ENCODE assay signal across 19 cellular contexts in genomic region chr7:79702116-79702515, GRCh38.
DNase-seq lines count a peak whose midpoint lies in the region; ATAC-seq and TF ChIP-seq lines count a peak whose summit lies in the region.
"Had no signal": no experiment of that assay in that cellular context is flagged by ENCODE, and none has a peak within 500 bp of the region (broad histone marks: within the 10 kb centered on the region; RNA-seq: fewer than 3 reads in every experiment).

No MANE protein-coding gene starts in this region.

- no peaks in the 10 kb centered on the region for H3K4me1 Mint-ChIP-seq in WTC11

- H3K79me2 ChIP-seq in GM23248 (ENCODE audit: insufficient read depth), result no peaks in the 10 kb centered on the region

- H3K4me1 ChIP-seq in GM23248 (ENCODE audit: insufficient read depth) (no peaks in the 10 kb centered on the region), RWPE2 (ENCODE audit: insufficient read depth, poor library complexity, severe bottlenecking) (no peaks in the 10 kb centered on the region)

- H3K9me3 ChIP-seq in GM23248 (ENCODE audit: low read depth) (no peaks in the 10 kb centered on the region), RWPE2 (ENCODE audit: severe bottlenecking) (no peaks in the 10 kb centered on the region)
- H3K9me3 ChIP-seq: SK-N-SH had no signal

- H3F3A ChIP-seq in GM23248 (ENCODE audit: insufficient read depth), result 0 out of 2 replicates have a peak, but pooled peaks cover 5% of the 10 kb centered on the region

- no peak for TF ChIP-seq CTCF in AG09319 (IDR thresholded peaks at IDR 0.05; ENCODE audit: low read depth, low read length)
- TF ChIP-seq CTCF in RWPE2 (IDR thresholded peaks at IDR 0.05; ENCODE audit: poor library complexity, severe bottlenecking), result no peak
- no peak for TF ChIP-seq CTCF in foreskin fibroblast (IDR thresholded peaks at IDR 0.05; ENCODE audit: low read depth, low read length)
- no peak for TF ChIP-seq CTCF in WTC11 (IDR thresholded peaks at IDR 0.05)

- ATAC-seq in RWPE2 (ENCODE audit: low read depth), result peak; percentile 49; the same call in 1 of the 3 replicates
- no peak for ATAC-seq in GM18498 (IDR thresholded peaks at IDR 0.05; ENCODE audit: unreplicated experiment)
- ATAC-seq in WTC11, result no peak
- ATAC-seq: Panc1 had no signal

- H3K27ac ChIP-seq in GM23248, result no peak overlapping the region
- H3K27ac ChIP-seq in RWPE2 (ENCODE audit: poor library complexity, severe bottlenecking), result no peak overlapping the region
- H3K27ac ChIP-seq: C4-2B had no signal

- no peaks in the 10 kb centered on the region for H4K20me1 ChIP-seq in GM23248 (ENCODE audit: insufficient read depth)

- H3K36me3 ChIP-seq in GM23248 (ENCODE audit: low read depth) (no peaks in the 10 kb centered on the region), RWPE2 (ENCODE audit: low read depth) (no peaks in the 10 kb centered on the region)

- H3K27me3 ChIP-seq in GM23248 (replicated peaks; ENCODE audit: insufficient read depth), result no peaks in the 10 kb centered on the region
- H3K27me3 ChIP-seq in RWPE2 (ENCODE audit: insufficient read depth, poor library complexity, severe bottlenecking), result no peaks in the 10 kb centered on the region

- in situ Hi-C loops in GM23248 (cut with MboI), result no loop called here
- in situ Hi-C loops in KBM-7 (cut with MboI; ENCODE audit: low pct_unique_long_range_greater_than_20kb, low sequenced_read_pairs), result no loop called here

- POLR2A ChIA-PET in WTC11 (lab: Charles Lee), result no interaction called here

- DNase-seq in AG09319 (ENCODE audit: extremely low read depth, low read depth) (peak; percentile 5), GM23248 (peak; percentile 4), RWPE2 (ENCODE audit: low spot score) (no peak), foreskin fibroblast (peak; percentile 20 to 49), KBM-7 (no peak), NCI-H2081 treated with DMSO at 0.1 percent for 48 hours (lab: John Stamatoyannopoulos, UW) (no peak), WTC11 (ENCODE audit: low spot score) (no peak)
- DNase-seq: 8988T, COR-L47, DMS153, H7, NCI-H1436 treated with DMSO at 0.1 percent for 48 hours, NCI-H2081, NCI-H510A treated with DMSO at 0.1 percent for 48 hours, SHP77, SK-N-SH had no signal

- no peak overlapping the region for H2AFZ ChIP-seq in GM23248

- no peak overlapping the region for H3K4me3 ChIP-seq in GM23248
- no peak overlapping the region for H3K4me3 ChIP-seq in RWPE2 (ENCODE audit: severe bottlenecking)
- H3K4me3 ChIP-seq in foreskin fibroblast (ENCODE audit: low read depth in 1 of 2, low read length in 2 of 2), result no peak overlapping the region

- H3K4me3 Mint-ChIP-seq in WTC11, result no peak overlapping the region

- CTCF ChIA-PET in WTC11 (lab: Charles Lee), result no interaction called here

- 85 to 88% methylated on average over 1 of the region's 1 CpG for WGBS in GM23248 (ENCODE audit: low coverage in 1 of 2, low lambda C conversion rate in 2 of 2, missing lambda C conversion rate in 2 of 2), 2 experiments

- H3K4me2 ChIP-seq in GM23248 (ENCODE audit: unreplicated experiment), result no peak overlapping the region
- H3K4me2 ChIP-seq: SK-N-SH had no signal

- H3K27me3 Mint-ChIP-seq in WTC11 (ENCODE audit: low read depth), result no peaks in the 10 kb centered on the region

- no peaks in the 10 kb centered on the region for H3K36me3 Mint-ChIP-seq in WTC11

- peaks cover 7% of the 10 kb centered on the region; the same call in 1 of the 2 replicates for H3K9me3 Mint-ChIP-seq in WTC11

- H3K9ac ChIP-seq in GM23248, result no peak overlapping the region
- H3K9ac ChIP-seq: SK-N-SH had no signal

- no peak overlapping the region for H3K27ac Mint-ChIP-seq in WTC11

- H3K9me2 ChIP-seq in GM23248 (ENCODE audit: insufficient read depth), result no peaks in the 10 kb centered on the region
- H3K9me2 ChIP-seq: SK-N-SH had no signal

TF ChIP-seq in WTC11, 78 proteins besides CTCF, POLR2A, EP300 and RAD21:
- TF ChIP-seq ZNF263 (CRISPR knock-in tag; IDR thresholded peaks at IDR 0.05; ENCODE audit: low read depth) (no peak), ZNF671 (CRISPR knock-in tag; IDR thresholded peaks at IDR 0.05) (no peak), MXD4 (CRISPR knock-in tag; IDR thresholded peaks at IDR 0.05; ENCODE audit: borderline replicate concordance) (no peak), NR1H2 (CRISPR knock-in tag; IDR thresholded peaks at IDR 0.05) (no peak), SMAD3 (CRISPR knock-in tag; IDR thresholded peaks at IDR 0.05; ENCODE audit: borderline replicate concordance) (no peak)
TF ChIP-seq in WTC11: peak in this region for 0.

Comparison
In these comparisons a context has a peak if more than half of its experiments do, and no peak if none do; other contexts are left out.
1. DNase-seq: peak in AG09319 (single experiment), GM23248 (single experiment) and foreskin fibroblast (2 of 2); none in RWPE2 (single experiment), KBM-7 (single experiment), NCI-H2081 treated with DMSO at 0.1 percent for 48 hours (single experiment) and WTC11 (single experiment).